In genomic region chr16:15055141-15056053, GRCh38 we compare ENCODE assay signal across 1 cellular context.
TF ChIP-seq lines count a peak whose summit lies in the region.

No MANE protein-coding gene starts in this region.

TF ChIP-seq in K562, 482 proteins besides CTCF, POLR2A, EP300 and RAD21 (continued from another document):
- TF ChIP-seq ETS1 (conservative IDR thresholded peaks at IDR 0.05; ENCODE audit: control insufficient read depth, low read depth, low read length) = no peak
- TF ChIP-seq PCBP1 (IDR thresholded peaks at IDR 0.05; ENCODE audit: low read depth, low read length, poor library complexity, severe bottlenecking) = peak; percentile 55
- TF ChIP-seq PHB (CRISPR knock-in tag; IDR thresholded peaks at IDR 0.05) = no peak
- TF ChIP-seq RCOR1 (IDR thresholded peaks at IDR 0.05; ENCODE audit: borderline replicate concordance in 1 of 2, low read depth in 2 of 2, low read length in 2 of 2) = peak in 1 of 2 experiments; percentile 84; a peak in 2 of 4 replicates
- no peak for TF ChIP-seq ZNF12 (CRISPR knock-in tag; IDR thresholded peaks at IDR 0.05)
- no peak for TF ChIP-seq ZNF551 (CRISPR knock-in tag; IDR thresholded peaks at IDR 0.05)
- TF ChIP-seq HDAC8 (tag; IDR thresholded peaks at IDR 0.05) = no peak
- TF ChIP-seq HNRNPL (IDR thresholded peaks at IDR 0.05; ENCODE audit: low read depth, low read length) = 0 out of 2 replicates have a peak, but pooled peaks have one; percentile 29
- 0 out of 2 replicates have a peak, but pooled peaks have one; percentile 23 for TF ChIP-seq FOSL1 (tag; conservative IDR thresholded peaks at IDR 0.05)
- TF ChIP-seq RBM25 (IDR thresholded peaks at IDR 0.05; ENCODE audit: low read depth, low read length, severe bottlenecking) = peak; percentile 95
- TF ChIP-seq ATF1 (CRISPR knock-in tag; IDR thresholded peaks at IDR 0.05) = 0 out of 2 replicates have a peak, but pooled peaks have one; percentile 22
- TF ChIP-seq ATF1 (tag; IDR thresholded peaks at IDR 0.05) = 0 out of 2 replicates have a peak, but pooled peaks have one; percentile 2
- no peak for TF ChIP-seq ZNF146 (CRISPR knock-in tag; IDR thresholded peaks at IDR 0.05; ENCODE audit: unreplicated experiment)
- TF ChIP-seq PHF8 (IDR thresholded peaks at IDR 0.05; ENCODE audit: borderline replicate concordance, low read length) = peak; percentile 68; the same call in 1 of the 2 replicates
- TF ChIP-seq SRSF1 (IDR thresholded peaks at IDR 0.05; ENCODE audit: low read depth, low read length) = 0 out of 2 replicates have a peak, but pooled peaks have one; percentile 65
- TF ChIP-seq CHD4 (IDR thresholded peaks at IDR 0.05; ENCODE audit: insufficient read depth, insufficient replicate concordance, low read depth, low read length, poor library complexity, severe bottlenecking) = peak; percentile 81
- TF ChIP-seq NONO (IDR thresholded peaks at IDR 0.05; ENCODE audit: low read depth in 2 of 2, low read length in 1 of 2) = 0 out of 4 replicates have a peak, but pooled peaks of 1 of the 2 experiments have one; percentile 28
- TF ChIP-seq SIN3B (IDR thresholded peaks at IDR 0.05; ENCODE audit: low read depth) = 0 out of 2 replicates have a peak, but pooled peaks have one; percentile 36
- TF ChIP-seq ZNF699 (CRISPR knock-in tag; IDR thresholded peaks at IDR 0.05; ENCODE audit: insufficient replicate concordance) = no peak
- peak; percentile 71 for TF ChIP-seq ADNP (tag; IDR thresholded peaks at IDR 0.05)
- peak; percentile 67 for TF ChIP-seq RBBP5 (IDR thresholded peaks at IDR 0.05; ENCODE audit: borderline replicate concordance, insufficient read depth, low read length, poor library complexity, severe bottlenecking)
- peak; percentile 38; the same call in 1 of the 2 replicates for TF ChIP-seq TFAP4 (CRISPR knock-in tag; IDR thresholded peaks at IDR 0.05; ENCODE audit: borderline replicate concordance)
- no peak for TF ChIP-seq TOE1 (IDR thresholded peaks at IDR 0.05; ENCODE audit: borderline replicate concordance)
- TF ChIP-seq TOE1 (CRISPR knock-in tag; IDR thresholded peaks at IDR 0.05; ENCODE audit: borderline replicate concordance, low read depth) = no peak
- peak; percentile 46; the same call in 1 of the 2 replicates for TF ChIP-seq ZFX (CRISPR knock-in tag; IDR thresholded peaks at IDR 0.05)
- peak; percentile 52 for TF ChIP-seq RBFOX2 (IDR thresholded peaks at IDR 0.05; ENCODE audit: low read depth, low read length)
- TF ChIP-seq ZNF263 (CRISPR knock-in tag; IDR thresholded peaks at IDR 0.05; ENCODE audit: borderline replicate concordance) = peak; percentile 33; the same call in 1 of the 2 replicates
